Comparison of ENCODE assay signal across 23 cellular contexts in the genomic region with DNA sequence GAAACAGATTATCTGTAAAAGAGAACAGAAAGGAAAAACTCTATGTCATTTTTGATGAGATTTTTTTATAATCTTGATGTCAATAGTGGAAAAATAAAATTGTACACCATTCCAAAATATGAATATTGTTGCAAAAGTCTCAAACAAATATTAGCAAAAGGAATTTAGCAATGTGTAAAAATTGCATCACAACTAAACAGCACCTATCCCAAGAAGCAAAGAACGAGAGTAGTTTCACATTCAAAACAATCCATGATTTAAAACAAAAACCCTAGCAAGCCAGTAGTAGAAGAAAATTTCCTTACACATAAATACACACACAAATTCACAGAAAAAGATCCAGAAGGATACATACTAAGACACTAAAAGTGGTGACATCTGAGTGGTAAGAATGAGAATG. TPM values are rescaled to one million over a fixed set of nuclear protein-coding genes. Genes with fewer than 3 reads are reported as not detected.
DNase-seq lines count a peak whose midpoint lies in the region; ATAC-seq, FAIRE-seq and TF ChIP-seq lines count a peak whose summit lies in the region.
"Had no signal": no experiment of that assay in that cellular context is flagged by ENCODE, and none has a peak within 500 bp of the region (broad histone marks: within the 10 kb centered on the region; RNA-seq: fewer than 3 reads in every experiment).

No MANE protein-coding gene starts in this region.

- H3K36me3 ChIP-seq in right lobe of liver = no peaks in the 10 kb centered on the region

- CTCF ChIA-PET in A549 (lab: Yijun Ruan, JAX) = no interaction called here

- no peak overlapping the region for H3K4me3 ChIP-seq in A549
- H3K4me3 ChIP-seq in right lobe of liver = peak overlapping the region in 1 of 3 donors; percentile 11

- FAIRE-seq in A549 (lab: Jason Lieb, UNC) = no peak
- FAIRE-seq: D721Med, GM19239, H54, HTR-8/SVneo had no signal

- no peak for DNase-seq in A549 (ENCODE audit: low read depth in 1 of 2, low spot score in 1 of 2)
- peak; percentile 35 for DNase-seq in OCI-M1 (lab: John Stamatoyannopoulos, UW)
- peak; percentile 10 for DNase-seq in fibroblast of peridontal ligament (ENCODE audit: extremely low read depth)
- no peak for DNase-seq in right lobe of liver
- DNase-seq in kidney tubule cell (ENCODE audit: low spot score) = no peak
- DNase-seq in activated CD4-positive, alpha-beta T cell treated with anti-CD3 and anti-CD28 coated beads, Interleukin-2, amount 50 U/mL, for 48 hours = no peak
- DNase-seq in T-helper 2 cell = no peak
- DNase-seq: 8988T, DMS53, GDM1, IMR-90, NCI-H1694, NCI-H2081, NCI-H2171 treated with DMSO at 0.1 percent for 48 hours, NCI-H446, NCI-H526, PC-3, Right ventricle myocardium superior had no signal

- intact Hi-C loops in right lobe of liver (cut with DNase I) = no loop called here

- TF ChIP-seq POLR2A in A549 (IDR thresholded peaks at IDR 0.05; ENCODE audit: low read length) (no peak), right lobe of liver (IDR thresholded peaks at IDR 0.05) (no peak)

- peaks cover 5% of the 10 kb centered on the region; the same call in 1 of the 3 replicates for H3K4me1 ChIP-seq in A549
- peaks cover 0 to 10% (median 2%) of the 10 kb centered on the region in 4 donors for H3K4me1 ChIP-seq in right lobe of liver

- 31% methylated on average over 1 of the region's 1 CpG for WGBS in A549 (ENCODE audit: missing lambda C conversion rate)
- 25% methylated on average over 1 of the region's 1 CpG for WGBS in right lobe of liver (ENCODE audit: insufficient coverage, low coverage, low lambda C conversion rate, missing lambda C conversion rate)

- TF ChIP-seq CTCF in A549 (IDR thresholded peaks at IDR 0.05) (no peak), right lobe of liver (IDR thresholded peaks at IDR 0.05) (no peak)

- POLR2A ChIA-PET in A549 (lab: Yijun Ruan, JAX) = no interaction called here

- ATAC-seq in A549 (no peak), right lobe of liver (peak in 3 of 4 donors; percentile 54 to 61 (median 56))
- ATAC-seq: PC-3 had no signal

- peak overlapping the region; percentile 32; the same call in 1 of the 3 replicates for H3K4me2 ChIP-seq in A549

- no peak for TF ChIP-seq EP300 in A549 (IDR thresholded peaks at IDR 0.05)

- TF ChIP-seq RAD21 in A549 (conservative IDR thresholded peaks at IDR 0.05 in 1 of 2, IDR thresholded peaks at IDR 0.05 in 1 of 2) = no peak

- H3K27ac ChIP-seq in A549 = no peak overlapping the region
- H3K27ac ChIP-seq in right lobe of liver = peak overlapping the region in 2 of 3 donors; percentile 9 to 14
- H3K27ac ChIP-seq: C4-2B had no signal

- no peaks in the 10 kb centered on the region for H3K27me3 ChIP-seq in right lobe of liver

- H3K9me3 ChIP-seq in A549 (no peaks in the 10 kb centered on the region), right lobe of liver (no peaks in the 10 kb centered on the region)

TF ChIP-seq in A549, 52 proteins besides CTCF, POLR2A, EP300 and RAD21:
- TF ChIP-seq EHF (CRISPR knock-in tag; IDR thresholded peaks at IDR 0.05) (no peak), ZC3H11A (IDR thresholded peaks at IDR 0.05) (no peak), ZFP36 (IDR thresholded peaks at IDR 0.05; ENCODE audit: borderline replicate concordance, partially characterized antibody) (no peak), CHD2 (IDR thresholded peaks at IDR 0.05; ENCODE audit: low read length, partially characterized antibody) (no peak), RNF2 (IDR thresholded peaks at IDR 0.05; ENCODE audit: borderline replicate concordance, low read depth) (no peak), NFE2L2 (conservative IDR thresholded peaks at IDR 0.05; ENCODE audit: low read length) (no peak), JUN (IDR thresholded peaks at IDR 0.05) (no peak), KDM5A (IDR thresholded peaks at IDR 0.05) (no peak), ESRRA (IDR thresholded peaks at IDR 0.05; ENCODE audit: borderline replicate concordance, low read length) (no peak), PHF8 (IDR thresholded peaks at IDR 0.05; ENCODE audit: borderline replicate concordance, low read depth) (no peak), HDAC2 (IDR thresholded peaks at IDR 0.05) (no peak)
- TF ChIP-seq, protein P1, sequence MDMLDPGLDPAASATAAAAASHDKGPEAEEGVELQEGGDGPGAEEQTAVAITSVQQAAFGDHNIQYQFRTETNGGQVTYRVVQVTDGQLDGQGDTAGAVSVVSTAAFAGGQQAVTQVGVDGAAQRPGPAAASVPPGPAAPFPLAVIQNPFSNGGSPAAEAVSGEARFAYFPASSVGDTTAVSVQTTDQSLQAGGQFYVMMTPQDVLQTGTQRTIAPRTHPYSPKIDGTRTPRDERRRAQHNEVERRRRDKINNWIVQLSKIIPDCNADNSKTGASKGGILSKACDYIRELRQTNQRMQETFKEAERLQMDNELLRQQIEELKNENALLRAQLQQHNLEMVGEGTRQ (IDR thresholded peaks at IDR 0.05) = no peak
TF ChIP-seq in A549: peak in this region for 0.

RNA-seq across cellular contexts. Expression of gene LCA5, which starts 38.4 kb away (rescaled TPM):
- polyA plus RNA-seq in A549 (2011; rRNA removed) (2.2 and 3.0 TPM in 2 replicates), A549 (2017; fragmentation: RNase III; extraction: RNeasy Plus Mini Kit Qiagen cat#74134 plus additional on column Dnase treatment) (1.0 to 1.4 TPM (median 1.2 TPM) in 3 replicates)
- 0.12 and 0.19 TPM in 2 replicates for polyA plus RNA-seq in A549 (2012; cell fraction: cytosol; rRNA removed)
- polyA plus RNA-seq in A549 (2012; cell fraction: nucleus; rRNA removed) = 0.11 and 0.17 TPM in 2 replicates
- 0.83 TPM in 2 replicates for polyA minus RNA-seq in A549 (2011; rRNA and poly(A)+ RNA removed)
- under 1 TPM; 0.26 to 0.74 (median 0.51) TPM for total RNA-seq in right lobe of liver

Comparison
In these comparisons a context has a peak if more than half of its experiments do, and no peak if none do; other contexts are left out.
1. ATAC-seq: peak in right lobe of liver (3 of 4); none in A549 (0 of 2).
2. DNase-seq: peak in OCI-M1 (single experiment) and fibroblast of peridontal ligament (single experiment); none in A549 (0 of 2), right lobe of liver (0 of 3), kidney tubule cell (single experiment), activated CD4-positive, alpha-beta T cell treated with anti-CD3 and anti-CD28 coated beads, Interleukin-2, amount 50 U/mL, for 48 hours (0 of 2) and T-helper 2 cell (0 of 5).
3. H3K27ac ChIP-seq: peak in right lobe of liver (2 of 3); none in A549 (0 of 2).